Comparison of ENCODE assay signal across 40 cellular contexts in the genomic region with DNA sequence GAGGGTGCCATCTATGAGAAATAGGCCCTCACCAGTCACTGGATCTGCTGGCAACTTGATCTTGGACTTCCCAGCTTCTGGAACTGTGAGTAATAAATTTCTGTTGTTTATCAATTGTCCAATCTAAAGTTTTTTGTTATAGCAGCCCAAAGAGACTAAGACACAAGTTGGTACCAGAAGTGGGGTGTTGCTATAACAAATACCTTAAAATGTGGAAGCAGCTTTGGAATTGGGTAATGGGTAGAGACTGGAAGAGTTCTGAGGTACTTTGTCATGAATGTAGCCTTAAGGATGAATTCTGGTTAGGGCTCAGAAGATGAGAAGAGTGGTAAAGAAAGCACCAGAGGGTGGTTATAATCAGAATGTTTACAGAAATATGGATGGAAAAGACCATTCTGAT.
"Had no signal": no experiment of that assay in that cellular context is flagged by ENCODE, and none has a peak within 500 bp of the region (broad histone marks: within the 10 kb centered on the region; RNA-seq: fewer than 3 reads in every experiment).

No MANE protein-coding gene starts in this region.

- ATAC-seq: activated naive CD4-positive, alpha-beta T cell treated with anti-CD3 and anti-CD28 coated beads, Interleukin-2, amount 50 U/mL, for 72 hours; activated naive CD8-positive, alpha-beta T cell treated with anti-CD3 and anti-CD28 coated beads, Interleukin-2, amount 50 U/mL, for 24 hours; activated T-cell treated with anti-CD3 and anti-CD28 coated beads, Interleukin-2, amount 50 U/mL, for 4 hours; activated T-cell treated with anti-CD3 and anti-CD28 coated beads, Interleukin-2, amount 50 U/mL, for 72 hours; activated T-helper 17 cell treated with anti-CD3 and anti-CD28 coated beads, Interleukin-2, amount 50 U/mL, for 72 hours; body of pancreas had no signal

- H3K27ac ChIP-seq: adrenal gland, ascending aorta, body of pancreas, brain microvascular endothelial cell, breast epithelium, cardiac muscle cell had no signal

- FAIRE-seq: astrocyte, bronchial epithelial cell, colon had no signal

- H3K36me3 ChIP-seq: adrenal gland, ascending aorta, brain microvascular endothelial cell, breast epithelium, cardiac muscle cell had no signal

- DNase-seq: activated effector memory CD4-positive, alpha-beta T cell treated with anti-CD3 and anti-CD28 coated beads, Interleukin-2, amount 50 U/mL, for 16 hours; activated effector memory CD4-positive, alpha-beta T cell treated with Interleukin-2 at 50 U/mL for 16 hours; activated gamma-delta T cell; activated gamma-delta T cell treated with Interleukin-2 at 50 U/mL for 16 hours; activated naive CD4-positive, alpha-beta T cell; activated naive CD4-positive, alpha-beta T cell treated with anti-CD3 and anti-CD28 coated beads for 36 hours; activated naive CD4-positive, alpha-beta T cell treated with anti-CD3 and anti-CD28 coated beads, Interleukin-2, amount 10 ng/mL, durations not matched to agents 7 days and 5 days; activated naive CD4-positive, alpha-beta T cell treated with anti-CD3 and anti-CD28 coated beads, Interleukin-2, amount 50 U/mL, for 16 hours; activated naive CD4-positive, alpha-beta T cell treated with Interleukin-2 at 50 U/mL for 16 hours; activated naive CD8-positive, alpha-beta T cell treated with anti-CD3 and anti-CD28 coated beads for 36 hours; activated naive CD8-positive, alpha-beta T cell treated with anti-CD3 and anti-CD28 coated beads, Interleukin-2, amount 10 ng/mL, durations not matched to agents 7 days and 5 days; activated naive CD8-positive, alpha-beta T cell treated with anti-CD3 and anti-CD28 coated beads, Interleukin-2, amount 50 U/mL, for 24 hours; activated T-cell treated with anti-CD3 and anti-CD28 coated beads, Interleukin-2, amount 50 U/mL, for 24 hours; activated T-cell treated with anti-CD3 and anti-CD28 coated beads, Interleukin-2, amount 50 U/mL, for 4 hours; activated T-cell treated with anti-CD3 and anti-CD28 coated beads, Interleukin-2, amount 50 U/mL, for 48 hours; activated T-cell treated with anti-CD3 and anti-CD28 coated beads, Interleukin-2, amount 50 U/mL, for 72 hours; adrenal gland; amniotic stem cell; amygdala; anterior cingulate cortex; aorta; body of pancreas; brain microvascular endothelial cell; caudate nucleus; central memory CD4-positive, alpha-beta T cell; cerebellar nuclear complex had no signal

- H3K4me3 ChIP-seq: adrenal gland, ascending aorta, body of pancreas, breast epithelium, cardiac muscle cell had no signal

- H3K4me1 Mint-ChIP-seq: activated naive CD4-positive, alpha-beta T cell treated with anti-CD3 and anti-CD28 coated beads, Interleukin-2, amount 10 ng/mL, durations not matched to agents 7 days and 5 days; activated naive CD4-positive, alpha-beta T cell treated with anti-CD3 and anti-CD28 coated beads, Interleukin-2, amount 50 U/mL, for 24 hours; activated naive CD8-positive, alpha-beta T cell treated with anti-CD3 and anti-CD28 coated beads, Interleukin-2, amount 10 ng/mL, durations not matched to agents 7 days and 5 days; activated T-helper 17 cell treated with anti-CD3 and anti-CD28 coated beads, Interleukin-2, amount 50 U/mL, for 72 hours; central memory CD8-positive, alpha-beta T cell had no signal

- H3K27me3 ChIP-seq: adrenal gland, ascending aorta, brain microvascular endothelial cell, breast epithelium, cardiac muscle cell had no signal

- H3K27ac Mint-ChIP-seq: activated naive CD4-positive, alpha-beta T cell treated with anti-CD3 and anti-CD28 coated beads for 36 hours; activated naive CD4-positive, alpha-beta T cell treated with anti-CD3 and anti-CD28 coated beads, Interleukin-2, amount 10 ng/mL, durations not matched to agents 7 days and 5 days; activated naive CD4-positive, alpha-beta T cell treated with anti-CD3 and anti-CD28 coated beads, Interleukin-2, amount 50 U/mL, for 24 hours; activated naive CD4-positive, alpha-beta T cell treated with anti-CD3 and anti-CD28 coated beads, Interleukin-2, amount 50 U/mL, for 72 hours; activated naive CD8-positive, alpha-beta T cell; activated naive CD8-positive, alpha-beta T cell treated with anti-CD3 and anti-CD28 coated beads for 36 hours; activated naive CD8-positive, alpha-beta T cell treated with anti-CD3 and anti-CD28 coated beads, Interleukin-2, amount 10 ng/mL, durations not matched to agents 7 days and 5 days; activated naive CD8-positive, alpha-beta T cell treated with anti-CD3 and anti-CD28 coated beads, Interleukin-2, amount 50 U/mL, for 24 hours; activated T-cell treated with anti-CD3 and anti-CD28 coated beads, Interleukin-2, amount 50 U/mL, for 24 hours; activated T-cell treated with anti-CD3 and anti-CD28 coated beads, Interleukin-2, amount 50 U/mL, for 72 hours; activated T-helper 1 cell treated with anti-CD3 and anti-CD28 coated beads, Interleukin-12 subunit alpha, Interleukin-12 subunit beta, Interleukin-2, Interleukin-4 antibody, amounts not matched to agents 30 ng/mL and 10 ng/mL and 1 ng/mL, durations not matched to agents 14 hours and 24 hours and 36 hours; activated T-helper 17 cell treated with anti-CD3 and anti-CD28 coated beads, Interleukin-2, amount 50 U/mL, for 72 hours; activated T-helper 2 cell treated with anti-CD3 and anti-CD28 coated beads, Interferon-gamma antibody, Interleukin-2, Interleukin-4, amounts not matched to agents 10 μg/mL and 5 μg/mL and 100 μg/mL, durations not matched to agents 14 hours and 24 hours and 36 hours; brain had no signal

- H3K27me3 Mint-ChIP-seq: activated naive CD4-positive, alpha-beta T cell treated with anti-CD3 and anti-CD28 coated beads, Interleukin-2, amount 50 U/mL, for 24 hours; activated naive CD8-positive, alpha-beta T cell; activated naive CD8-positive, alpha-beta T cell treated with anti-CD3 and anti-CD28 coated beads for 36 hours; activated naive CD8-positive, alpha-beta T cell treated with anti-CD3 and anti-CD28 coated beads, Interleukin-2, amount 50 U/mL, for 24 hours; activated T-cell treated with anti-CD3 and anti-CD28 coated beads, Interleukin-2, amount 50 U/mL, for 24 hours; activated T-helper 17 cell treated with anti-CD3 and anti-CD28 coated beads, Interleukin-2, amount 50 U/mL, for 72 hours; central memory CD8-positive, alpha-beta T cell had no signal

- H3K9me3 ChIP-seq: adrenal gland, ascending aorta had no signal

- H3K4me3 Mint-ChIP-seq: activated naive CD4-positive, alpha-beta T cell treated with anti-CD3 and anti-CD28 coated beads for 36 hours; activated naive CD4-positive, alpha-beta T cell treated with anti-CD3 and anti-CD28 coated beads, Interleukin-2, amount 10 ng/mL, durations not matched to agents 7 days and 5 days; activated naive CD4-positive, alpha-beta T cell treated with anti-CD3 and anti-CD28 coated beads, Interleukin-2, amount 50 U/mL, for 24 hours; activated naive CD8-positive, alpha-beta T cell; activated naive CD8-positive, alpha-beta T cell treated with anti-CD3 and anti-CD28 coated beads for 36 hours; activated naive CD8-positive, alpha-beta T cell treated with anti-CD3 and anti-CD28 coated beads, Interleukin-2, amount 10 ng/mL, durations not matched to agents 7 days and 5 days; activated naive CD8-positive, alpha-beta T cell treated with anti-CD3 and anti-CD28 coated beads, Interleukin-2, amount 50 U/mL, for 24 hours; activated T-cell treated with anti-CD3 and anti-CD28 coated beads, Interleukin-2, amount 50 U/mL, for 24 hours; activated T-cell treated with anti-CD3 and anti-CD28 coated beads, Interleukin-2, amount 50 U/mL, for 4 hours; activated T-cell treated with anti-CD3 and anti-CD28 coated beads, Interleukin-2, amount 50 U/mL, for 72 hours; activated T-helper 1 cell treated with anti-CD3 and anti-CD28 coated beads, Interleukin-12 subunit alpha, Interleukin-12 subunit beta, Interleukin-2, Interleukin-4 antibody, amounts not matched to agents 30 ng/mL and 10 ng/mL and 1 ng/mL, durations not matched to agents 14 hours and 24 hours and 36 hours; activated T-helper 17 cell treated with anti-CD3 and anti-CD28 coated beads, Interleukin-2, amount 50 U/mL, for 72 hours; brain; central memory CD8-positive, alpha-beta T cell had no signal

- H3K4me1 ChIP-seq: breast epithelium had no signal
